ENCODE assay signal across 1 cellular context in genomic region chr17:39653662-39654331, GRCh38.
TF ChIP-seq lines count a peak whose summit lies in the region.

No MANE protein-coding gene starts in this region.

TF ChIP-seq in HepG2, 621 proteins besides CTCF, POLR2A, EP300 and RAD21 (continued from another document and continues in another):
- TF ChIP-seq KDM2A (CRISPR knock-in tag; IDR thresholded peaks at IDR 0.05; ENCODE audit: borderline replicate concordance, low read depth), result peak; percentile 39; the same call in 1 of the 2 replicates
- no peak for TF ChIP-seq HOXA9 (CRISPR knock-in tag; IDR thresholded peaks at IDR 0.05; ENCODE audit: borderline replicate concordance)
- TF ChIP-seq POGK (CRISPR knock-in tag; conservative IDR thresholded peaks at IDR 0.05), result 0 out of 2 replicates have a peak, but pooled peaks have one; percentile 29
- TF ChIP-seq GZF1 (CRISPR knock-in tag; IDR thresholded peaks at IDR 0.05), result no peak
- TF ChIP-seq CBX5 (CRISPR knock-in tag; IDR thresholded peaks at IDR 0.05; ENCODE audit: borderline replicate concordance), result no peak; the same call in 1 of the 2 replicates
- no peak for TF ChIP-seq ZNF598 (CRISPR knock-in tag; IDR thresholded peaks at IDR 0.05; ENCODE audit: borderline replicate concordance)
- TF ChIP-seq, protein P1, sequence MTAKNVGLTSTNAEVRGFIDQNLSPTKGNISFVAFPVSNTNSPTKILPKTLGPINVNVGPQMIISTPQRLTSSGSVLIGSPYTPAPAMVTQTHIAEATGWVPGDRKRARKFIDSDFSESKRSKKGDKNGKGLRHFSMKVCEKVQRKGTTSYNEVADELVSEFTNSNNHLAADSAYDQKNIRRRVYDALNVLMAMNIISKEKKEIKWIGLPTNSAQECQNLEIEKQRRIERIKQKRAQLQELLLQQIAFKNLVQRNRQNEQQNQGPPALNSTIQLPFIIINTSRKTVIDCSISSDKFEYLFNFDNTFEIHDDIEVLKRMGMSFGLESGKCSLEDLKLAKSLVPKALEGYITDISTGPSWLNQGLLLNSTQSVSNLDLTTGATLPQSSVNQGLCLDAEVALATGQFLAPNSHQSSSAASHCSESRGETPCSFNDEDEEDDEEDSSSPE (CRISPR knock-in tag; IDR thresholded peaks at IDR 0.05), result no peak
- TF ChIP-seq PHF5A (CRISPR knock-in tag; IDR thresholded peaks at IDR 0.05; ENCODE audit: low read depth, unreplicated experiment), result no peak
- no peak for TF ChIP-seq ZFP1 (CRISPR knock-in tag; IDR thresholded peaks at IDR 0.05)
- TF ChIP-seq, protein P2, sequence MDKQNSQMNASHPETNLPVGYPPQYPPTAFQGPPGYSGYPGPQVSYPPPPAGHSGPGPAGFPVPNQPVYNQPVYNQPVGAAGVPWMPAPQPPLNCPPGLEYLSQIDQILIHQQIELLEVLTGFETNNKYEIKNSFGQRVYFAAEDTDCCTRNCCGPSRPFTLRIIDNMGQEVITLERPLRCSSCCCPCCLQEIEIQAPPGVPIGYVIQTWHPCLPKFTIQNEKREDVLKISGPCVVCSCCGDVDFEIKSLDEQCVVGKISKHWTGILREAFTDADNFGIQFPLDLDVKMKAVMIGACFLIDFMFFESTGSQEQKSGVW (CRISPR knock-in tag; IDR thresholded peaks at IDR 0.05; ENCODE audit: borderline replicate concordance), result no peak
- TF ChIP-seq ZNF33B (CRISPR knock-in tag; IDR thresholded peaks at IDR 0.05), result no peak
- no peak for TF ChIP-seq ZNF180 (CRISPR knock-in tag; IDR thresholded peaks at IDR 0.05; ENCODE audit: borderline replicate concordance, low read depth)
- no peak; the same call in 1 of the 2 replicates for TF ChIP-seq DMAP1 (CRISPR knock-in tag; IDR thresholded peaks at IDR 0.05)
- no peak for TF ChIP-seq ZNF512 (CRISPR knock-in tag; IDR thresholded peaks at IDR 0.05)
- TF ChIP-seq ZNF510 (CRISPR knock-in tag; IDR thresholded peaks at IDR 0.05; ENCODE audit: low read depth), result no peak
- no peak for TF ChIP-seq ZNF619 (CRISPR knock-in tag; IDR thresholded peaks at IDR 0.05)
- TF ChIP-seq SMYD3 (CRISPR knock-in tag; IDR thresholded peaks at IDR 0.05), result no peak
- no peak for TF ChIP-seq POLR2G (IDR thresholded peaks at IDR 0.05; ENCODE audit: low read depth, low read length)
- TF ChIP-seq JARID2 (CRISPR knock-in tag; IDR thresholded peaks at IDR 0.05; ENCODE audit: insufficient replicate concordance), result no peak
- TF ChIP-seq ZNF292 (CRISPR knock-in tag; IDR thresholded peaks at IDR 0.05; ENCODE audit: borderline replicate concordance, low read depth), result no peak
- no peak for TF ChIP-seq MXD1 (CRISPR knock-in tag; IDR thresholded peaks at IDR 0.05)
- no peak for TF ChIP-seq ATRX (CRISPR knock-in tag; IDR thresholded peaks at IDR 0.05; ENCODE audit: borderline replicate concordance)
- TF ChIP-seq ARNTL (CRISPR knock-in tag; IDR thresholded peaks at IDR 0.05), result 0 out of 2 replicates have a peak, but pooled peaks have one; percentile 22
- 0 out of 2 replicates have a peak, but pooled peaks have one; percentile 26 for TF ChIP-seq MEIS2 (CRISPR knock-in tag; IDR thresholded peaks at IDR 0.05)
- no peak for TF ChIP-seq ZFAT (CRISPR knock-in tag; conservative IDR thresholded peaks at IDR 0.05)
- TF ChIP-seq ZNF749 (CRISPR knock-in tag; IDR thresholded peaks at IDR 0.05; ENCODE audit: borderline replicate concordance), result no peak
- TF ChIP-seq ZNF780A (CRISPR knock-in tag; IDR thresholded peaks at IDR 0.05), result no peak
- no peak for TF ChIP-seq ZNF7 (CRISPR knock-in tag; IDR thresholded peaks at IDR 0.05)
- TF ChIP-seq ZBTB7B (CRISPR knock-in tag; IDR thresholded peaks at IDR 0.05), result peak; percentile 54; the same call in 1 of the 2 replicates
- peak; percentile 45; the same call in 1 of the 2 replicates for TF ChIP-seq PITX1 (CRISPR knock-in tag; IDR thresholded peaks at IDR 0.05)
- TF ChIP-seq MTERF4 (CRISPR knock-in tag; IDR thresholded peaks at IDR 0.05), result no peak
- no peak for TF ChIP-seq EED (CRISPR knock-in tag; IDR thresholded peaks at IDR 0.05)
- TF ChIP-seq XBP1 (CRISPR knock-in tag; IDR thresholded peaks at IDR 0.05), result no peak
- TF ChIP-seq, protein P3, sequence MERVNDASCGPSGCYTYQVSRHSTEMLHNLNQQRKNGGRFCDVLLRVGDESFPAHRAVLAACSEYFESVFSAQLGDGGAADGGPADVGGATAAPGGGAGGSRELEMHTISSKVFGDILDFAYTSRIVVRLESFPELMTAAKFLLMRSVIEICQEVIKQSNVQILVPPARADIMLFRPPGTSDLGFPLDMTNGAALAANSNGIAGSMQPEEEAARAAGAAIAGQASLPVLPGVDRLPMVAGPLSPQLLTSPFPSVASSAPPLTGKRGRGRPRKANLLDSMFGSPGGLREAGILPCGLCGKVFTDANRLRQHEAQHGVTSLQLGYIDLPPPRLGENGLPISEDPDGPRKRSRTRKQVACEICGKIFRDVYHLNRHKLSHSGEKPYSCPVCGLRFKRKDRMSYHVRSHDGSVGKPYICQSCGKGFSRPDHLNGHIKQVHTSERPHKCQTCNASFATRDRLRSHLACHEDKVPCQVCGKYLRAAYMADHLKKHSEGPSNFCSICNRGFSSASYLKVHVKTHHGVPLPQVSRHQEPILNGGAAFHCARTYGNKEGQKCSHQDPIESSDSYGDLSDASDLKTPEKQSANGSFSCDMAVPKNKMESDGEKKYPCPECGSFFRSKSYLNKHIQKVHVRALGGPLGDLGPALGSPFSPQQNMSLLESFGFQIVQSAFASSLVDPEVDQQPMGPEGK (CRISPR knock-in tag; IDR thresholded peaks at IDR 0.05), result peak; percentile 70
- peak; percentile 62 for TF ChIP-seq FOXO1 (CRISPR knock-in tag; IDR thresholded peaks at IDR 0.05)
- no peak for TF ChIP-seq NFATC3 (CRISPR knock-in tag; IDR thresholded peaks at IDR 0.05)
- no peak for TF ChIP-seq RORA (CRISPR knock-in tag; IDR thresholded peaks at IDR 0.05)
- no peak for TF ChIP-seq ZFP62 (CRISPR knock-in tag; IDR thresholded peaks at IDR 0.05)
- no peak for TF ChIP-seq ZFP36L1 (CRISPR knock-in tag; IDR thresholded peaks at IDR 0.05)
- TF ChIP-seq, protein P4, sequence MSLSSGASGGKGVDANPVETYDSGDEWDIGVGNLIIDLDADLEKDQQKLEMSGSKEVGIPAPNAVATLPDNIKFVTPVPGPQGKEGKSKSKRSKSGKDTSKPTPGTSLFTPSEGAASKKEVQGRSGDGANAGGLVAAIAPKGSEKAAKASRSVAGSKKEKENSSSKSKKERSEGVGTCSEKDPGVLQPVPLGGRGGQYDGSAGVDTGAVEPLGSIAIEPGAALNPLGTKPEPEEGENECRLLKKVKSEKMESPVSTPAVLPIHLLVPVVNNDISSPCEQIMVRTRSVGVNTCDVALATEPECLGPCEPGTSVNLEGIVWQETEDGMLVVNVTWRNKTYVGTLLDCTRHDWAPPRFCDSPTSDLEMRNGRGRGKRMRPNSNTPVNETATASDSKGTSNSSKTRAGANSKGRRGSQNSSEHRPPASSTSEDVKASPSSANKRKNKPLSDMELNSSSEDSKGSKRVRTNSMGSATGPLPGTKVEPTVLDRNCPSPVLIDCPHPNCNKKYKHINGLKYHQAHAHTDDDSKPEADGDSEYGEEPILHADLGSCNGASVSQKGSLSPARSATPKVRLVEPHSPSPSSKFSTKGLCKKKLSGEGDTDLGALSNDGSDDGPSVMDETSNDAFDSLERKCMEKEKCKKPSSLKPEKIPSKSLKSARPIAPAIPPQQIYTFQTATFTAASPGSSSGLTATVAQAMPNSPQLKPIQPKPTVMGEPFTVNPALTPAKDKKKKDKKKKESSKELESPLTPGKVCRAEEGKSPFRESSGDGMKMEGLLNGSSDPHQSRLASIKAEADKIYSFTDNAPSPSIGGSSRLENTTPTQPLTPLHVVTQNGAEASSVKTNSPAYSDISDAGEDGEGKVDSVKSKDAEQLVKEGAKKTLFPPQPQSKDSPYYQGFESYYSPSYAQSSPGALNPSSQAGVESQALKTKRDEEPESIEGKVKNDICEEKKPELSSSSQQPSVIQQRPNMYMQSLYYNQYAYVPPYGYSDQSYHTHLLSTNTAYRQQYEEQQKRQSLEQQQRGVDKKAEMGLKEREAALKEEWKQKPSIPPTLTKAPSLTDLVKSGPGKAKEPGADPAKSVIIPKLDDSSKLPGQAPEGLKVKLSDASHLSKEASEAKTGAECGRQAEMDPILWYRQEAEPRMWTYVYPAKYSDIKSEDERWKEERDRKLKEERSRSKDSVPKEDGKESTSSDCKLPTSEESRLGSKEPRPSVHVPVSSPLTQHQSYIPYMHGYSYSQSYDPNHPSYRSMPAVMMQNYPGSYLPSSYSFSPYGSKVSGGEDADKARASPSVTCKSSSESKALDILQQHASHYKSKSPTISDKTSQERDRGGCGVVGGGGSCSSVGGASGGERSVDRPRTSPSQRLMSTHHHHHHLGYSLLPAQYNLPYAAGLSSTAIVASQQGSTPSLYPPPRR (CRISPR knock-in tag; IDR thresholded peaks at IDR 0.05; ENCODE audit: borderline replicate concordance), result 0 out of 2 replicates have a peak, but pooled peaks have one; percentile 16
- TF ChIP-seq TOPORS (CRISPR knock-in tag; IDR thresholded peaks at IDR 0.05), result no peak
- TF ChIP-seq GATAD2A (CRISPR knock-in tag; IDR thresholded peaks at IDR 0.05), result peak; percentile 63
- TF ChIP-seq ZNF225 (CRISPR knock-in tag; IDR thresholded peaks at IDR 0.05), result no peak
- TF ChIP-seq MIER3 (CRISPR knock-in tag; IDR thresholded peaks at IDR 0.05; ENCODE audit: borderline replicate concordance), result no peak
- 0 out of 2 replicates have a peak, but pooled peaks have one; percentile 40 for TF ChIP-seq ZNF12 (CRISPR knock-in tag; IDR thresholded peaks at IDR 0.05)
- TF ChIP-seq TCF12 (IDR thresholded peaks at IDR 0.05), result no peak
- TF ChIP-seq TCF12 (CRISPR knock-in tag; IDR thresholded peaks at IDR 0.05), result no peak
- TF ChIP-seq ZBED4 (CRISPR knock-in tag; IDR thresholded peaks at IDR 0.05; ENCODE audit: borderline replicate concordance), result no peak
- no peak for TF ChIP-seq TCF7L2 (IDR thresholded peaks at IDR 0.05; ENCODE audit: low read depth, low read length)
- TF ChIP-seq NFYB (CRISPR knock-in tag; IDR thresholded peaks at IDR 0.05), result no peak
- no peak for TF ChIP-seq MXI1 (IDR thresholded peaks at IDR 0.05; ENCODE audit: borderline replicate concordance, low read depth, low read length)
- no peak for TF ChIP-seq KAT7 (CRISPR knock-in tag; IDR thresholded peaks at IDR 0.05; ENCODE audit: borderline replicate concordance)
